23 cellular contexts compared by ENCODE assay signal in genomic region chr4:151564321-151564720, GRCh38.
"Had no signal": no experiment of that assay in that cellular context is flagged by ENCODE, and none has a peak within 500 bp of the region (broad histone marks: within the 10 kb centered on the region; RNA-seq: fewer than 3 reads in every experiment).

No MANE protein-coding gene starts in this region.

- H3K27me3 ChIP-seq: cardiac muscle cell, dorsolateral prefrontal cortex, gastroesophageal sphincter, right lobe of liver, suprapubic skin, tibial artery had no signal

- DNase-seq: activated CD4-positive, alpha-beta T cell treated with anti-CD3 and anti-CD28 coated beads for 36 hours; activated CD4-positive, CD25-positive, alpha-beta regulatory T cell; activated naive CD4-positive, alpha-beta T cell; activated T-cell treated with anti-CD3 and anti-CD28 coated beads for 4 hours; activated T-cell treated with anti-CD3 and anti-CD28 coated beads, Interleukin-2, amount 50 U/mL, for 72 hours; anterior cingulate cortex; cerebellar nuclear complex; dorsolateral prefrontal cortex; effector memory CD8-positive, alpha-beta T cell; hippocampal formation; left cardiac atrium; right lobe of liver; stimulated activated CD4-positive, alpha-beta T cell treated with anti-CD3 and anti-CD28 coated beads, Interleukin-4, amount 100 ng/mL, for 4 hours; stimulated activated CD8-positive, alpha-beta memory T cell treated with anti-CD3 and anti-CD28 coated beads, Interleukin-4, amount 100 ng/mL, for 48 hours; stimulated activated naive B cell treated with anti-CD40 and anti-IgM and Interleukin-4, amounts not matched to agents 10 μg/mL and 1 μg/mL and 100 μg/mL, for 72 hours; T-helper 1 cell; tibial artery had no signal

- H3K4me3 ChIP-seq: cardiac muscle cell, coronary artery, dorsolateral prefrontal cortex, gastroesophageal sphincter, right lobe of liver, skin epidermis, suprapubic skin, tibial artery had no signal

- H3K9me3 ChIP-seq: gastroesophageal sphincter, neutrophil, right lobe of liver, suprapubic skin, tibial artery had no signal

- H3K36me3 ChIP-seq: cardiac muscle cell, gastroesophageal sphincter, neutrophil, right lobe of liver, suprapubic skin, tibial artery had no signal

- H3K4me1 ChIP-seq: gastroesophageal sphincter, right lobe of liver, tibial artery had no signal

- H3K27ac ChIP-seq: cardiac muscle cell, coronary artery, dorsolateral prefrontal cortex, gastroesophageal sphincter, neutrophil, right lobe of liver, skin epidermis, suprapubic skin, tibial artery had no signal
